In the genomic region with DNA sequence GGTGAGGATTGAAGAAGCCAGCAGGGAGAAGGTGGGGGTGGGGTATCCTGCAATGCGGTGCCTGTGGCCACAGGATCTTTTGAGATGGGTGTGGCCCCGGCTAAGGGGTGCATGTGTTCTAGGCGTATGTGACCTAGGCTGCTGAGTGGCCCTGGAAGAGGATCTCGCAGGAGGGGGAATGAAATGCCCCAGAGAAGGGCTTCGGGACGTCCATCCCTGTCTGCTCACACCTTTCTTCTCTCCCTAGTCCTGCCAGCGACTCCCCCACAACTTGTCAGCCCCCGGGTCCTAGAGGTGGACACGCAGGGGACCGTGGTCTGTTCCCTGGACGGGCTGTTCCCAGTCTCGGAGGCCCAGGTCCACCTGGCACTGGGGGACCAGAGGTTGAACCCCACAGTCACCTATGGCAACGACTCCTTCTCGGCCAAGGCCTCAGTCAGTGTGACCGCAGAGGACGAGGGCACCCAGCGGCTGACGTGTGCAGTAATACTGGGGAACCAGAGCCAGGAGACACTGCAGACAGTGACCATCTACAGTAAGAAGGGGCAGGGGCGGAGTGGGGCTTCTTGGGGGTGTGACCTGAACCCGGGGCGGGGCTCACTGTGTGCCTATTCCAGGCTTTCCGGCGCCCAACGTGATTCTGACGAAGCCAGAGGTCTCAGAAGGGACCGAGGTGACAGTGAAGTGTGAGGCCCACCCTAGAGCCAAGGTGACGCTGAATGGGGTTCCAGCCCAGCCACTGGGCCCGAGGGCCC, we compare ENCODE assay signal across 19 cellular contexts. TPM values are rescaled to one million over a fixed set of nuclear protein-coding genes. Genes with fewer than 3 reads are reported as not detected.
DNase-seq lines count a peak whose midpoint lies in the region; ATAC-seq, FAIRE-seq and TF ChIP-seq lines count a peak whose summit lies in the region.
"Had no signal": no experiment of that assay in that cellular context is flagged by ENCODE, and none has a peak within 500 bp of the region (broad histone marks: within the 10 kb centered on the region; RNA-seq: fewer than 3 reads in every experiment).

No MANE protein-coding gene starts in this region.

- H3K4me3 ChIP-seq in HepG2 (replicated peaks in 1 of 3; ENCODE audit: insufficient read depth in 1 of 3, low read depth in 2 of 3, low read length in 3 of 3): no peak overlapping the region
- H3K4me3 ChIP-seq in right lobe of liver: no peak overlapping the region
- no peak overlapping the region for H3K4me3 ChIP-seq in RWPE2 (ENCODE audit: severe bottlenecking)
- H3K4me3 ChIP-seq in left lung: no peak overlapping the region
- H3K4me3 ChIP-seq: SJSA1 had no signal

- 0 out of 2 replicates have a peak, but pooled peaks cover 6% of the 10 kb centered on the region for H4K20me1 ChIP-seq in HepG2 (ENCODE audit: insufficient read depth, low read length)

- H3K36me3 Mint-ChIP-seq in activated T-helper 17 cell treated with anti-CD3 and anti-CD28 coated beads, Interleukin-2, amount 50 U/mL, for 72 hours (ENCODE audit: low read depth): peaks cover 82% of the 10 kb centered on the region
- peaks cover 34% of the 10 kb centered on the region for H3K36me3 Mint-ChIP-seq in CD4-positive, alpha-beta T cell (ENCODE audit: low read depth)

- DNase-seq in HepG2 (ENCODE audit: low spot score) (no peak), right lobe of liver (no peak), RWPE2 (ENCODE audit: low spot score) (no peak), left lung (peak in 1 of 2 donors; percentile 38), SW 1271 (lab: John Stamatoyannopoulos, UW) (no peak)
- DNase-seq in CD4-positive, alpha-beta T cell: no peak
- DNase-seq: BE2C; CD4-positive, CD25-positive, alpha-beta regulatory T cell; GF-D8; HCEC 1CT; NCI-H1694 treated with DMSO at 0.1 percent for 48 hours; NCI-H774 had no signal

- intact Hi-C loops in HepG2 (cut with micrococcal nuclease; ENCODE audit: unreplicated experiment) (no loop called here), right lobe of liver (cut with DNase I) (no loop called here), left lung (cut with DNase I) (no loop called here)
- intact Hi-C loops in CD4-positive, alpha-beta T cell (cut with DNase I, micrococcal nuclease): no loop called here

- no peak overlapping the region for H2AFZ ChIP-seq in HepG2 (ENCODE audit: low read length)

- no peak overlapping the region for H3K27ac Mint-ChIP-seq in activated T-helper 17 cell treated with anti-CD3 and anti-CD28 coated beads, Interleukin-2, amount 50 U/mL, for 72 hours
- no peak overlapping the region for H3K27ac Mint-ChIP-seq in CD4-positive, alpha-beta T cell
- H3K27ac Mint-ChIP-seq: CD4-positive, CD25-positive, alpha-beta regulatory T cell had no signal

- TF ChIP-seq POLR2A in HepG2 (IDR thresholded peaks at IDR 0.05; ENCODE audit: insufficient read depth in 1 of 2, low read depth in 2 of 2, low read length in 2 of 2) (0 out of 4 replicates have a peak, but pooled peaks of 1 of the 2 experiments have one; percentile 16), right lobe of liver (IDR thresholded peaks at IDR 0.05) (no peak)

- no TSS peak for BruUV-seq in HepG2 (replicated peaks; lab: Mats Ljungman, UMichigan)

- no peak for ATAC-seq in HepG2
- no peak for ATAC-seq in right lobe of liver
- no peak for ATAC-seq in RWPE2 (ENCODE audit: low read depth)
- ATAC-seq in left lung: peak; percentile 1
- ATAC-seq in activated T-helper 17 cell treated with anti-CD3 and anti-CD28 coated beads, Interleukin-2, amount 50 U/mL, for 72 hours (replicated peaks): no peak
- no peak for ATAC-seq in CD4-positive, alpha-beta T cell (ENCODE audit: poor library complexity)
- no peak for ATAC-seq in GM21786 (IDR thresholded peaks at IDR 0.05; ENCODE audit: unreplicated experiment)

- H3K36me3 ChIP-seq in HepG2 (replicated peaks in 1 of 2; ENCODE audit: control insufficient read depth in 1 of 2, insufficient read depth in 2 of 2, low read length in 2 of 2) (peaks cover 22 to 34% of the 10 kb centered on the region in 2 experiments), right lobe of liver (peaks cover 16 to 45% (median 23%) of the 10 kb centered on the region in 4 donors), RWPE2 (ENCODE audit: low read depth) (no peaks in the 10 kb centered on the region), left lung (peaks cover 0 to 74% of the 10 kb centered on the region in 2 donors)
- H3K36me3 ChIP-seq: BE2C had no signal

- no peaks in the 10 kb centered on the region for H3K9me3 ChIP-seq in HepG2 (ENCODE audit: low read length)
- no peaks in the 10 kb centered on the region for H3K9me3 ChIP-seq in right lobe of liver
- no peaks in the 10 kb centered on the region for H3K9me3 ChIP-seq in RWPE2 (ENCODE audit: severe bottlenecking)
- no peaks in the 10 kb centered on the region for H3K9me3 ChIP-seq in left lung
- no peaks in the 10 kb centered on the region for H3K9me3 ChIP-seq in CD4-positive, alpha-beta T cell (ENCODE audit: control insufficient read depth, low read length)
- H3K9me3 ChIP-seq: BE2C, SJSA1 had no signal

- H3K9me3 Mint-ChIP-seq in activated T-helper 17 cell treated with anti-CD3 and anti-CD28 coated beads, Interleukin-2, amount 50 U/mL, for 72 hours: no peaks in the 10 kb centered on the region
- H3K9me3 Mint-ChIP-seq in CD4-positive, alpha-beta T cell: no peaks in the 10 kb centered on the region
- H3K9me3 Mint-ChIP-seq: CD4-positive, CD25-positive, alpha-beta regulatory T cell had no signal

- no peaks in the 10 kb centered on the region for H3K79me2 ChIP-seq in HepG2 (ENCODE audit: insufficient read depth, low read length)

- over 99% methylated on average over 23 of the region's 28 CpGs for WGBS in HepG2 (ENCODE audit: low lambda C conversion rate)
- 79% methylated on average over 7 of the region's 28 CpGs for WGBS in right lobe of liver (ENCODE audit: insufficient coverage, low coverage, low lambda C conversion rate, missing lambda C conversion rate)

- FAIRE-seq in HepG2 (lab: Jason Lieb, UNC): no peak
- FAIRE-seq: GM12892, HTR-8/SVneo had no signal

- H3K27ac ChIP-seq in HepG2 (ENCODE audit: extremely low read length, insufficient read depth, low read length) (no peak overlapping the region), right lobe of liver (no peak overlapping the region), RWPE2 (ENCODE audit: poor library complexity, severe bottlenecking) (peak overlapping the region; percentile 14), left lung (peak overlapping the region; percentile 53 to 59)
- H3K27ac ChIP-seq in CD4-positive, alpha-beta T cell (ENCODE audit: low read depth, low read length): no peak overlapping the region
- H3K27ac ChIP-seq: SJSA1 had no signal

- H3K27me3 Mint-ChIP-seq in activated T-helper 17 cell treated with anti-CD3 and anti-CD28 coated beads, Interleukin-2, amount 50 U/mL, for 72 hours: peaks cover 9% of the 10 kb centered on the region
- peaks cover 21% of the 10 kb centered on the region for H3K27me3 Mint-ChIP-seq in CD4-positive, alpha-beta T cell

- H3K27me3 ChIP-seq in HepG2 (ENCODE audit: control insufficient read depth in 1 of 2, insufficient read depth in 2 of 2, low read length in 2 of 2) (no peaks in the 10 kb centered on the region), right lobe of liver (no peaks in the 10 kb centered on the region), RWPE2 (ENCODE audit: insufficient read depth, poor library complexity, severe bottlenecking) (no peaks in the 10 kb centered on the region), left lung (peaks cover 0 to 18% of the 10 kb centered on the region in 2 donors)
- peaks cover 20% of the 10 kb centered on the region for H3K27me3 ChIP-seq in CD4-positive, alpha-beta T cell (ENCODE audit: control insufficient read depth, insufficient read depth, low read length)
- H3K27me3 ChIP-seq: SJSA1 had no signal

- H3K4me1 Mint-ChIP-seq in activated T-helper 17 cell treated with anti-CD3 and anti-CD28 coated beads, Interleukin-2, amount 50 U/mL, for 72 hours: peaks cover 32% of the 10 kb centered on the region
- peaks cover 36% of the 10 kb centered on the region for H3K4me1 Mint-ChIP-seq in CD4-positive, alpha-beta T cell (ENCODE audit: low read depth)

- CTCF ChIA-PET in HepG2 (lab: Yijun Ruan, JAX; ENCODE audit: low intra/inter-chr PET ratio, low total read pairs): no interaction called here
- CTCF ChIA-PET in CD4-positive, alpha-beta T cell (lab: Charles Lee): interaction anchor here (0.6 to 4.4 kb wide), 2 partner anchors 10 to 14 kb away, joined by 3 to 21 read pairs; partner anchors contain the start of gene ICAM1

- H3K4me3 Mint-ChIP-seq in activated T-helper 17 cell treated with anti-CD3 and anti-CD28 coated beads, Interleukin-2, amount 50 U/mL, for 72 hours: no peak overlapping the region
- no peak overlapping the region for H3K4me3 Mint-ChIP-seq in CD4-positive, alpha-beta T cell
- H3K4me3 Mint-ChIP-seq: CD4-positive, CD25-positive, alpha-beta regulatory T cell had no signal

- TF ChIP-seq RAD21 in HepG2 (CRISPR knock-in tag; IDR thresholded peaks at IDR 0.05): no peak

- peaks cover 41% of the 10 kb centered on the region for H3K4me1 ChIP-seq in HepG2 (ENCODE audit: insufficient read depth, low read length)
- H3K4me1 ChIP-seq in right lobe of liver: peaks cover 0 to 30% (median 0%) of the 10 kb centered on the region in 4 donors
- peaks cover 24% of the 10 kb centered on the region for H3K4me1 ChIP-seq in RWPE2 (ENCODE audit: insufficient read depth, poor library complexity, severe bottlenecking)
- H3K4me1 ChIP-seq in left lung: peaks cover 18 to 95% of the 10 kb centered on the region in 2 donors
- H3K4me1 ChIP-seq: BE2C had no signal

- H3K9ac ChIP-seq in HepG2 (ENCODE audit: insufficient read depth, low read depth, low read length): no peak overlapping the region

- H3K4me2 ChIP-seq in HepG2 (ENCODE audit: low read depth, low read length): no peak overlapping the region

- POLR2A ChIA-PET in HepG2 (lab: Yijun Ruan, JAX): interaction anchor here (2.1 kb wide), 1 partner anchor 13 kb away, joined by 9 read pairs; the partner anchor contains the start of gene ICAM1
- POLR2A ChIA-PET in CD4-positive, alpha-beta T cell (lab: Charles Lee): no interaction called here

- in situ Hi-C loops in HepG2 (cut with HindIII; ENCODE audit: extremely low pct_ligation_motif_present, low pct_unique_long_range_greater_than_20kb): no loop called here

- TF ChIP-seq EP300 in HepG2 (IDR thresholded peaks at IDR 0.05; ENCODE audit: low read depth in 2 of 2, low read length in 2 of 2) (no peak), HepG2 (CRISPR knock-in tag; IDR thresholded peaks at IDR 0.05; ENCODE audit: borderline replicate concordance) (no peak)

- TF ChIP-seq CTCF in HepG2 (CRISPR knock-in tag; IDR thresholded peaks at IDR 0.05): no peak
- no peak for TF ChIP-seq CTCF in right lobe of liver (IDR thresholded peaks at IDR 0.05)
- TF ChIP-seq CTCF in RWPE2 (IDR thresholded peaks at IDR 0.05; ENCODE audit: poor library complexity, severe bottlenecking): no peak
- no peak for TF ChIP-seq CTCF in left lung (IDR thresholded peaks at IDR 0.05)
- no peak for TF ChIP-seq CTCF in CD4-positive, alpha-beta T cell (IDR thresholded peaks at IDR 0.05)

RNA-seq across cellular contexts. Expression of gene ICAM4, which starts 2.8 kb away (rescaled TPM):
- total RNA-seq in HepG2 (2016; rRNA removed; fragmentation: Illumina TruSeq; extraction: Trizol): 1.5 and 2.9 TPM in 2 replicates
- total RNA-seq in HepG2 (2016; cell fraction: cytosol; rRNA removed; fragmentation: Illumina TruSeq; extraction: Trizol; ENCODE audit: low read depth): 1.1 and 1.9 TPM in 2 replicates
- 1.0 and 3.0 TPM in 2 replicates for total RNA-seq in HepG2 (2016; cell fraction: insoluble cytoplasmic fraction; rRNA removed; fragmentation: Illumina TruSeq; extraction: Trizol)
- total RNA-seq in HepG2 (2016; cell fraction: membrane; rRNA removed; fragmentation: Illumina TruSeq; extraction: Trizol): 1.7 and 2.0 TPM in 2 replicates
- total RNA-seq in HepG2 (2016; cell fraction: nucleus; rRNA removed; fragmentation: Illumina TruSeq; extraction: Trizol): 1.6 and 2.6 TPM in 2 replicates
- polyA plus RNA-seq in HepG2 (2011; rRNA removed): 3.1 and 4.0 TPM in 2 replicates
- 3.1 and 6.6 TPM in 2 replicates for polyA plus RNA-seq in HepG2 (2011; cell fraction: cytosol; rRNA removed)
- 2.1 and 3.1 TPM in 2 replicates for polyA plus RNA-seq in HepG2 (2011; cell fraction: nucleus; rRNA removed)
- polyA plus RNA-seq in HepG2 (2012): 2.3 and 2.5 TPM in 2 replicates
- polyA plus RNA-seq in HepG2 (2016; cell fraction: cytosol; fragmentation: Illumina TruSeq; extraction: Trizol; ENCODE audit: low read depth): 1.4 and 1.9 TPM in 2 replicates
- polyA plus RNA-seq in HepG2 (2016; cell fraction: insoluble cytoplasmic fraction; fragmentation: Illumina TruSeq; extraction: Trizol; ENCODE audit: low read depth): 1.4 and 1.6 TPM in 2 replicates
- 1.5 and 1.8 TPM in 2 replicates for polyA plus RNA-seq in HepG2 (2016; cell fraction: membrane; fragmentation: Illumina TruSeq; extraction: Trizol; ENCODE audit: low read depth)
- 3.3 and 3.9 TPM in 2 replicates for polyA plus RNA-seq in HepG2 (2016; cell fraction: nucleus; fragmentation: Illumina TruSeq; extraction: Trizol; ENCODE audit: insufficient read depth, low read depth)
- 0.09 and 3.3 TPM in 2 replicates for polyA minus RNA-seq in HepG2 (2011; rRNA and poly(A)+ RNA removed; ENCODE audit: low replicate concordance)
- 1.6 and 2.0 TPM in 2 replicates for polyA minus RNA-seq in HepG2 (2011; cell fraction: cytosol; rRNA and poly(A)+ RNA removed)
- polyA minus RNA-seq in HepG2 (2011; cell fraction: nucleus; rRNA and poly(A)+ RNA removed): 1.7 and 2.4 TPM in 2 replicates
- total RNA-seq in right lobe of liver: 1 to 10 TPM in 1 of 6 experiments, under 1 TPM in 2, not detected in 3; 0.62 to 1.6 (median 0.80) TPM
- 10 to 100 TPM in 1 of 2 donors, 1 to 10 TPM in 1; 4.5 to 17.9 TPM for total RNA-seq in left lung
- total RNA-seq in activated T-helper 17 cell treated with anti-CD3 and anti-CD28 coated beads, Interleukin-2, amount 50 U/mL, for 72 hours: 1 to 10 TPM in 1 of 2 donors, under 1 TPM in 1; 0.78 to 2.2 TPM
- under 1 TPM; 0.52 to 0.70 TPM for total RNA-seq in CD4-positive, alpha-beta T cell
- total RNA-seq: NCI-H460, SJSA1 had no signal

RNA-seq across cellular contexts. Expression of gene ICAM5, which starts 5.8 kb away (rescaled TPM):
- total RNA-seq in HepG2 (2016; rRNA removed; fragmentation: Illumina TruSeq; extraction: Trizol) (0.46 TPM in 1 of 2 replicates, not detected in the other), right lobe of liver (under 1 TPM in 3 of 6 experiments, not detected in 3; 0.06 to 0.27 (median 0.24) TPM), left lung (10 to 100 TPM; 10.2 to 25.7 TPM)
- 0.26 TPM in 1 of 2 replicates, not detected in the other for total RNA-seq in HepG2 (2016; cell fraction: cytosol; rRNA removed; fragmentation: Illumina TruSeq; extraction: Trizol; ENCODE audit: low read depth)
- 0.22 and 0.35 TPM in 2 replicates for total RNA-seq in HepG2 (2016; cell fraction: insoluble cytoplasmic fraction; rRNA removed; fragmentation: Illumina TruSeq; extraction: Trizol)
- 0.09 TPM in 1 of 2 replicates, not detected in the other for total RNA-seq in HepG2 (2016; cell fraction: membrane; rRNA removed; fragmentation: Illumina TruSeq; extraction: Trizol)
- total RNA-seq in HepG2 (2016; cell fraction: nucleus; rRNA removed; fragmentation: Illumina TruSeq; extraction: Trizol): 0.44 and 0.56 TPM in 2 replicates
- polyA plus RNA-seq in HepG2 (2011; rRNA removed): 1.6 and 1.9 TPM in 2 replicates
- 0.49 and 1.0 TPM in 2 replicates for polyA plus RNA-seq in HepG2 (2011; cell fraction: cytosol; rRNA removed)
- polyA plus RNA-seq in HepG2 (2011; cell fraction: nucleus; rRNA removed): 29.1 and 52.4 TPM in 2 replicates
- 1.6 and 1.8 TPM in 2 replicates for polyA plus RNA-seq in HepG2 (2012)
- polyA plus RNA-seq in HepG2 (2016; cell fraction: cytosol; fragmentation: Illumina TruSeq; extraction: Trizol; ENCODE audit: low read depth): not detected in 2 replicates
- polyA plus RNA-seq in HepG2 (2016; cell fraction: insoluble cytoplasmic fraction; fragmentation: Illumina TruSeq; extraction: Trizol; ENCODE audit: low read depth): 0.11 TPM in 1 of 2 replicates, not detected in the other
- polyA plus RNA-seq in HepG2 (2016; cell fraction: membrane; fragmentation: Illumina TruSeq; extraction: Trizol; ENCODE audit: low read depth): not detected in 2 replicates
- 1.4 and 2.3 TPM in 2 replicates for polyA plus RNA-seq in HepG2 (2016; cell fraction: nucleus; fragmentation: Illumina TruSeq; extraction: Trizol; ENCODE audit: insufficient read depth, low read depth)
- 1.5 and 4.0 TPM in 2 replicates for polyA minus RNA-seq in HepG2 (2011; rRNA and poly(A)+ RNA removed; ENCODE audit: low replicate concordance)
- 0.49 and 0.97 TPM in 2 replicates for polyA minus RNA-seq in HepG2 (2011; cell fraction: cytosol; rRNA and poly(A)+ RNA removed)
- 1.7 and 3.1 TPM in 2 replicates for polyA minus RNA-seq in HepG2 (2011; cell fraction: nucleus; rRNA and poly(A)+ RNA removed)
- total RNA-seq in activated T-helper 17 cell treated with anti-CD3 and anti-CD28 coated beads, Interleukin-2, amount 50 U/mL, for 72 hours: 1 to 10 TPM in 1 of 2 donors, under 1 TPM in 1; 0.71 to 8.6 TPM
- total RNA-seq in CD4-positive, alpha-beta T cell: not detected
- polyA plus RNA-seq: CD4-positive, CD25-positive, alpha-beta regulatory T cell had no signal

RNA-seq across cellular contexts. Expression of gene ICAM1, which starts 13.0 kb away (rescaled TPM):
- total RNA-seq in HepG2 (2016; rRNA removed; fragmentation: Illumina TruSeq; extraction: Trizol) (12.8 and 37.9 TPM in 2 replicates), right lobe of liver (100 to 1,000 TPM in 1 of 6 experiments, 10 to 100 TPM in 4, 1 to 10 TPM in 1; 4.6 to 186 (median 38.5) TPM), left lung (100 to 1,000 TPM; 149 to 497 TPM)
- 2.8 and 3.4 TPM in 2 replicates for total RNA-seq in HepG2 (2016; cell fraction: cytosol; rRNA removed; fragmentation: Illumina TruSeq; extraction: Trizol; ENCODE audit: low read depth)
- 11.2 and 38.7 TPM in 2 replicates for total RNA-seq in HepG2 (2016; cell fraction: insoluble cytoplasmic fraction; rRNA removed; fragmentation: Illumina TruSeq; extraction: Trizol)
- 6.9 and 8.2 TPM in 2 replicates for total RNA-seq in HepG2 (2016; cell fraction: membrane; rRNA removed; fragmentation: Illumina TruSeq; extraction: Trizol)
- 36.6 and 43.7 TPM in 2 replicates for total RNA-seq in HepG2 (2016; cell fraction: nucleus; rRNA removed; fragmentation: Illumina TruSeq; extraction: Trizol)
- polyA plus RNA-seq in HepG2 (2011; rRNA removed): 98.4 and 153 TPM in 2 replicates
- polyA plus RNA-seq in HepG2 (2011; cell fraction: cytosol; rRNA removed): 88.6 and 125 TPM in 2 replicates
- 70.4 and 93.5 TPM in 2 replicates for polyA plus RNA-seq in HepG2 (2011; cell fraction: nucleus; rRNA removed)
- 31.4 and 71.9 TPM in 2 replicates for polyA plus RNA-seq in HepG2 (2012)
- 2.4 and 2.5 TPM in 2 replicates for polyA plus RNA-seq in HepG2 (2016; cell fraction: cytosol; fragmentation: Illumina TruSeq; extraction: Trizol; ENCODE audit: low read depth)
- 12.7 and 15.7 TPM in 2 replicates for polyA plus RNA-seq in HepG2 (2016; cell fraction: insoluble cytoplasmic fraction; fragmentation: Illumina TruSeq; extraction: Trizol; ENCODE audit: low read depth)
- 4.6 and 5.2 TPM in 2 replicates for polyA plus RNA-seq in HepG2 (2016; cell fraction: membrane; fragmentation: Illumina TruSeq; extraction: Trizol; ENCODE audit: low read depth)
- 75.8 and 77.2 TPM in 2 replicates for polyA plus RNA-seq in HepG2 (2016; cell fraction: nucleus; fragmentation: Illumina TruSeq; extraction: Trizol; ENCODE audit: insufficient read depth, low read depth)
- polyA minus RNA-seq in HepG2 (2011; rRNA and poly(A)+ RNA removed; ENCODE audit: low replicate concordance): 19.2 and 165 TPM in 2 replicates
- polyA minus RNA-seq in HepG2 (2011; cell fraction: cytosol; rRNA and poly(A)+ RNA removed): 97.0 and 140 TPM in 2 replicates
- 31.8 and 54.1 TPM in 2 replicates for polyA minus RNA-seq in HepG2 (2011; cell fraction: nucleus; rRNA and poly(A)+ RNA removed)
- total RNA-seq in activated T-helper 17 cell treated with anti-CD3 and anti-CD28 coated beads, Interleukin-2, amount 50 U/mL, for 72 hours: 10 to 100 TPM; 47.8 to 88.5 TPM
- total RNA-seq in CD4-positive, alpha-beta T cell: 1 to 10 TPM; 7.0 to 7.4 TPM
- total RNA-seq: A172 had no signal

RNA-seq across cellular contexts. Expression of gene ZGLP1, which starts 25.7 kb away (rescaled TPM):
- total RNA-seq in HepG2 (2016; rRNA removed; fragmentation: Illumina TruSeq; extraction: Trizol): 0.56 and 2.4 TPM in 2 replicates
- total RNA-seq in HepG2 (2016; cell fraction: cytosol; rRNA removed; fragmentation: Illumina TruSeq; extraction: Trizol; ENCODE audit: low read depth): 1.5 and 2.6 TPM in 2 replicates
- 0.52 and 2.8 TPM in 2 replicates for total RNA-seq in HepG2 (2016; cell fraction: insoluble cytoplasmic fraction; rRNA removed; fragmentation: Illumina TruSeq; extraction: Trizol)
- total RNA-seq in HepG2 (2016; cell fraction: membrane; rRNA removed; fragmentation: Illumina TruSeq; extraction: Trizol): 1.8 TPM in 2 replicates
- 3.4 and 4.8 TPM in 2 replicates for total RNA-seq in HepG2 (2016; cell fraction: nucleus; rRNA removed; fragmentation: Illumina TruSeq; extraction: Trizol)
- 3.0 and 4.7 TPM in 2 replicates for polyA plus RNA-seq in HepG2 (2011; rRNA removed)
- polyA plus RNA-seq in HepG2 (2011; cell fraction: cytosol; rRNA removed): 0.46 and 1.3 TPM in 2 replicates
- 20.3 and 24.6 TPM in 2 replicates for polyA plus RNA-seq in HepG2 (2011; cell fraction: nucleus; rRNA removed)
- polyA plus RNA-seq in HepG2 (2012): 2.1 and 3.9 TPM in 2 replicates
- polyA plus RNA-seq in HepG2 (2016; cell fraction: cytosol; fragmentation: Illumina TruSeq; extraction: Trizol; ENCODE audit: low read depth): 1.4 and 1.9 TPM in 2 replicates
- 0.72 and 0.99 TPM in 2 replicates for polyA plus RNA-seq in HepG2 (2016; cell fraction: insoluble cytoplasmic fraction; fragmentation: Illumina TruSeq; extraction: Trizol; ENCODE audit: low read depth)
- 1.6 and 1.8 TPM in 2 replicates for polyA plus RNA-seq in HepG2 (2016; cell fraction: membrane; fragmentation: Illumina TruSeq; extraction: Trizol; ENCODE audit: low read depth)
- 17.4 and 18.0 TPM in 2 replicates for polyA plus RNA-seq in HepG2 (2016; cell fraction: nucleus; fragmentation: Illumina TruSeq; extraction: Trizol; ENCODE audit: insufficient read depth, low read depth)
- 0.18 and 0.28 TPM in 2 replicates for polyA minus RNA-seq in HepG2 (2011; rRNA and poly(A)+ RNA removed; ENCODE audit: low replicate concordance)
- polyA minus RNA-seq in HepG2 (2011; cell fraction: cytosol; rRNA and poly(A)+ RNA removed): not detected in 2 replicates
- 1.0 and 1.9 TPM in 2 replicates for polyA minus RNA-seq in HepG2 (2011; cell fraction: nucleus; rRNA and poly(A)+ RNA removed)
- 1 to 10 TPM in 5 of 6 experiments, under 1 TPM in 1; 0.62 to 4.4 (median 1.5) TPM for total RNA-seq in right lobe of liver
- total RNA-seq in left lung: 1 to 10 TPM; 2.8 to 7.8 TPM
- total RNA-seq in activated T-helper 17 cell treated with anti-CD3 and anti-CD28 coated beads, Interleukin-2, amount 50 U/mL, for 72 hours: 1 to 10 TPM; 5.4 to 6.6 TPM
- total RNA-seq in CD4-positive, alpha-beta T cell: 1 to 10 TPM; 1.6 to 2.6 TPM

RNA-seq across cellular contexts. Expression of gene FDX2, which starts 31.9 kb away (rescaled TPM):
- total RNA-seq in HepG2 (2016; rRNA removed; fragmentation: Illumina TruSeq; extraction: Trizol): 21.0 and 22.6 TPM in 2 replicates
- total RNA-seq in HepG2 (2016; cell fraction: cytosol; rRNA removed; fragmentation: Illumina TruSeq; extraction: Trizol; ENCODE audit: low read depth): 19.4 and 21.0 TPM in 2 replicates
- 19.6 and 21.9 TPM in 2 replicates for total RNA-seq in HepG2 (2016; cell fraction: insoluble cytoplasmic fraction; rRNA removed; fragmentation: Illumina TruSeq; extraction: Trizol)
- 26.6 and 29.0 TPM in 2 replicates for total RNA-seq in HepG2 (2016; cell fraction: membrane; rRNA removed; fragmentation: Illumina TruSeq; extraction: Trizol)
- total RNA-seq in HepG2 (2016; cell fraction: nucleus; rRNA removed; fragmentation: Illumina TruSeq; extraction: Trizol): 10.0 and 11.9 TPM in 2 replicates
- 24.7 and 27.8 TPM in 2 replicates for polyA plus RNA-seq in HepG2 (2011; rRNA removed)
- 16.9 and 23.1 TPM in 2 replicates for polyA plus RNA-seq in HepG2 (2011; cell fraction: cytosol; rRNA removed)
- 41.9 and 53.1 TPM in 2 replicates for polyA plus RNA-seq in HepG2 (2011; cell fraction: nucleus; rRNA removed)
- polyA plus RNA-seq in HepG2 (2012): 9.2 and 16.3 TPM in 2 replicates
- polyA plus RNA-seq in HepG2 (2016; cell fraction: cytosol; fragmentation: Illumina TruSeq; extraction: Trizol; ENCODE audit: low read depth): 23.2 and 31.5 TPM in 2 replicates
- polyA plus RNA-seq in HepG2 (2016; cell fraction: insoluble cytoplasmic fraction; fragmentation: Illumina TruSeq; extraction: Trizol; ENCODE audit: low read depth): 24.7 and 26.8 TPM in 2 replicates
- 26.3 and 32.9 TPM in 2 replicates for polyA plus RNA-seq in HepG2 (2016; cell fraction: membrane; fragmentation: Illumina TruSeq; extraction: Trizol; ENCODE audit: low read depth)
- polyA plus RNA-seq in HepG2 (2016; cell fraction: nucleus; fragmentation: Illumina TruSeq; extraction: Trizol; ENCODE audit: insufficient read depth, low read depth): 34.9 and 35.0 TPM in 2 replicates
- polyA minus RNA-seq in HepG2 (2011; rRNA and poly(A)+ RNA removed; ENCODE audit: low replicate concordance): 15.1 and 48.5 TPM in 2 replicates
- polyA minus RNA-seq in HepG2 (2011; cell fraction: cytosol; rRNA and poly(A)+ RNA removed): 2.3 and 2.8 TPM in 2 replicates
- 6.7 and 6.8 TPM in 2 replicates for polyA minus RNA-seq in HepG2 (2011; cell fraction: nucleus; rRNA and poly(A)+ RNA removed)
- 10 to 100 TPM in 4 of 6 experiments, 1 to 10 TPM in 2; 8.9 to 17.1 (median 10.7) TPM for total RNA-seq in right lobe of liver
- total RNA-seq in left lung: 10 to 100 TPM; 19.8 to 25.4 TPM
- 10 to 100 TPM; 12.3 to 20.1 TPM for total RNA-seq in activated T-helper 17 cell treated with anti-CD3 and anti-CD28 coated beads, Interleukin-2, amount 50 U/mL, for 72 hours
- total RNA-seq in CD4-positive, alpha-beta T cell: 1 to 10 TPM; 1.2 to 1.9 TPM

Comparison
In these comparisons a context has a peak if more than half of its experiments do, and no peak if none do; other contexts are left out.
1. H3K27ac ChIP-seq: peak in RWPE2 (single experiment) and left lung (2 of 2); none in HepG2 (single experiment), right lobe of liver (0 of 3) and CD4-positive, alpha-beta T cell (single experiment).